Comparison of ENCODE assay signal across 29 cellular contexts in the genomic region with DNA sequence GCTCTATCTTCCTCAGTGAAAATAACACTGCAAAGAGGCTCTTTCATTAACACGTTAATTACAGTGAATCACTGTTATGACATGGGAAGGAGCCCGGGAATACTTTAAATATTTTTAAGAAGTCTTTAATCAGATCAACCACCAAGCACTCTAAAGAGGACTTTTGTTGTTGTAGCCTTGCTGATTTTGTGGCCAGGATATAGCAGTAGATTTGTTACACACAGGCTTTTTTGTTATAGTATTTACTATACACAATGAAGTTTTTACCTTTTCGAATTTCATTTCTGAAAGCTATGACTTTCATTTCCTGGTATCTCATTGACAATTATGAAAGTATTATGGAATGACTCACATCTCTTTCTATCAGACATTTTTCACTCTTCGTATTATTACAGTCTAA. TPM values are rescaled to one million over a fixed set of nuclear protein-coding genes. Genes with fewer than 3 reads are reported as not detected.
"Had no signal": no experiment of that assay in that cellular context is flagged by ENCODE, and none has a peak within 500 bp of the region (broad histone marks: within the 10 kb centered on the region; RNA-seq: fewer than 3 reads in every experiment).

No MANE protein-coding gene starts in this region.

- H3K4me1 ChIP-seq: heart left ventricle, neural progenitor cell, tibial nerve had no signal

- H3K36me3 ChIP-seq: heart left ventricle, neural progenitor cell, ovary, tibial nerve had no signal

- H3K27me3 ChIP-seq: neural progenitor cell, ovary, tibial nerve had no signal

- H3K9me3 ChIP-seq: heart left ventricle, ovary, tibial nerve had no signal

- H3K27ac ChIP-seq: heart left ventricle, neural progenitor cell, ovary, tibial nerve had no signal

- FAIRE-seq: endothelial cell of umbilical vein, small intestine had no signal

- ATAC-seq: activated naive CD4-positive, alpha-beta T cell treated with anti-CD3 and anti-CD28 coated beads, Interleukin-2, amount 50 U/mL, for 72 hours; activated T-cell treated with anti-CD3 and anti-CD28 coated beads, Interleukin-2, amount 50 U/mL, for 72 hours; heart left ventricle; left colon; naive thymus-derived CD4-positive, alpha-beta T cell; sciatic nerve; stimulated activated naive B cell treated with anti-CD40 and anti-IgM and Interleukin-4, amounts not matched to agents 10 μg/mL and 1 μg/mL and 100 μg/mL, for 72 hours had no signal

- DNase-seq: activated CD4-positive, alpha-beta T cell treated with anti-CD3 and anti-CD28 coated beads for 4 hours; activated CD4-positive, alpha-beta T cell treated with anti-CD3 and anti-CD28 coated beads, Interleukin-2, amount 50 U/mL, for 4 hours; activated CD4-positive, CD25-positive, alpha-beta regulatory T cell; activated naive CD4-positive, alpha-beta T cell; activated T-cell treated with anti-CD3 and anti-CD28 coated beads for 4 hours; activated T-cell treated with anti-CD3 and anti-CD28 coated beads, Interleukin-2, amount 50 U/mL, for 72 hours; anterior cingulate cortex; foreskin fibroblast; heart left ventricle; hypothalamus; immature natural killer cell; kidney; left colon; midbrain; naive thymus-derived CD4-positive, alpha-beta T cell; ovary; retina; small intestine; stimulated activated CD4-positive, alpha-beta T cell treated with anti-CD3 and anti-CD28 coated beads, Interleukin-1b, Interleukin-23, amount 100 ng/mL, for 48 hours; stimulated activated CD4-positive, alpha-beta T cell treated with anti-CD3 and anti-CD28 coated beads, Interleukin-4, amount 100 ng/mL, for 4 hours; stimulated activated CD8-positive, alpha-beta memory T cell treated with anti-CD3 and anti-CD28 coated beads, Interleukin-4, amount 100 ng/mL, for 48 hours; stimulated activated naive B cell treated with anti-CD40 and anti-IgM and Interleukin-4, amounts not matched to agents 10 μg/mL and 1 μg/mL and 100 μg/mL, for 72 hours; T-helper 1 cell had no signal

- H3K4me3 ChIP-seq: heart left ventricle, neural progenitor cell, ovary, tibial nerve had no signal

RNA-seq across cellular contexts. Expression of gene FGF13, which starts 20.3 kb away (rescaled TPM):
- total RNA-seq: activated naive CD4-positive, alpha-beta T cell treated with anti-CD3 and anti-CD28 coated beads, Interleukin-2, amount 50 U/mL, for 72 hours; activated T-cell treated with anti-CD3 and anti-CD28 coated beads, Interleukin-2, amount 50 U/mL, for 72 hours; chondrocyte; naive thymus-derived CD4-positive, alpha-beta T cell had no signal
- polyA plus RNA-seq: immature natural killer cell; naive thymus-derived CD4-positive, alpha-beta T cell had no signal
